Comparison of ENCODE assay signal across 36 cellular contexts in genomic region chr3:3766140-3766539, GRCh38. TPM values are rescaled to one million over a fixed set of nuclear protein-coding genes. Genes with fewer than 3 reads are reported as not detected.
"Had no signal": no experiment of that assay in that cellular context is flagged by ENCODE, and none has a peak within 500 bp of the region (broad histone marks: within the 10 kb centered on the region; RNA-seq: fewer than 3 reads in every experiment).

No MANE protein-coding gene starts in this region.

- FAIRE-seq: astrocyte, TTC549 had no signal

- H3K36me3 ChIP-seq: adrenal gland, brain microvascular endothelial cell, breast epithelium had no signal

- DNase-seq: activated B cell treated with CpG ODN at 0.5 μM for 24 hours; activated CD4-positive, alpha-beta memory T cell treated with anti-CD3 and anti-CD28 coated beads for 36 hours; activated CD4-positive, alpha-beta T cell treated with anti-CD3 and anti-CD28 coated beads for 4 hours; activated CD4-positive, alpha-beta T cell treated with anti-CD3 and anti-CD28 coated beads, Interleukin-2, amount 10 ng/mL, durations not matched to agents 24 days and 14 days; activated CD4-positive, alpha-beta T cell treated with anti-CD3 and anti-CD28 coated beads, Interleukin-2, amount 50 U/mL, for 1 hour; activated CD4-positive, alpha-beta T cell treated with anti-CD3 and anti-CD28 coated beads, Interleukin-2, amount 50 U/mL, for 4 hours; activated CD4-positive, CD25-positive, alpha-beta regulatory T cell treated with anti-CD3 and anti-CD28 coated beads, Interleukin-2, amount 50 U/mL, for 72 hours; activated CD8-positive, alpha-beta memory T cell treated with anti-CD3 and anti-CD28 coated beads, Interleukin-2, amount 50 U/mL, for 4 hours; activated CD8-positive, alpha-beta T cell treated with anti-CD3 and anti-CD28 coated beads for 36 hours; activated effector memory CD4-positive, alpha-beta T cell treated with anti-CD3 and anti-CD28 coated beads, Interleukin-2, amount 50 U/mL, for 16 hours; activated gamma-delta T cell treated with Interleukin-2 at 50 U/mL for 16 hours; activated naive CD4-positive, alpha-beta T cell; activated naive CD4-positive, alpha-beta T cell treated with anti-CD3 and anti-CD28 coated beads for 36 hours; activated naive CD4-positive, alpha-beta T cell treated with anti-CD3 and anti-CD28 coated beads, Interleukin-2, amount 50 U/mL, for 16 hours; activated naive CD8-positive, alpha-beta T cell treated with anti-CD3 and anti-CD28 coated beads for 36 hours; activated T-cell treated with anti-CD3 and anti-CD28 coated beads for 4 hours; activated T-cell treated with anti-CD3 and anti-CD28 coated beads, Interleukin-2, amount 50 U/mL, for 1 hour; activated T-cell treated with anti-CD3 and anti-CD28 coated beads, Interleukin-2, amount 50 U/mL, for 4 hours; activated T-cell treated with anti-CD3 and anti-CD28 coated beads, Interleukin-2, amount 50 U/mL, for 72 hours; adrenal gland; amniotic stem cell; aorta; body of pancreas; brain microvascular endothelial cell; central memory CD4-positive, alpha-beta T cell; T-helper 2 cell; T-helper 9 cell had no signal

- H3K27me3 Mint-ChIP-seq: activated B cell treated with CpG ODN at 0.5 μM for 24 hours; activated CD4-positive, alpha-beta memory T cell treated with anti-CD3 and anti-CD28 coated beads for 36 hours; activated CD4-positive, alpha-beta T cell treated with anti-CD3 and anti-CD28 coated beads, Interleukin-2, amount 10 ng/mL, durations not matched to agents 24 days and 14 days; activated CD8-positive, alpha-beta T cell treated with anti-CD3 and anti-CD28 coated beads for 36 hours; activated naive CD8-positive, alpha-beta T cell treated with anti-CD3 and anti-CD28 coated beads for 36 hours; activated T-helper 17 cell treated with anti-CD3 and anti-CD28 coated beads, Interleukin-2, amount 50 U/mL, for 72 hours had no signal

- H3K4me3 Mint-ChIP-seq: activated B cell treated with CpG ODN at 0.5 μM for 24 hours; activated CD4-positive, alpha-beta memory T cell treated with anti-CD3 and anti-CD28 coated beads for 36 hours; activated CD4-positive, alpha-beta T cell treated with anti-CD3 and anti-CD28 coated beads, Interleukin-2, amount 10 ng/mL, durations not matched to agents 24 days and 14 days; activated CD8-positive, alpha-beta T cell treated with anti-CD3 and anti-CD28 coated beads for 36 hours; activated naive CD4-positive, alpha-beta T cell treated with anti-CD3 and anti-CD28 coated beads for 36 hours; activated naive CD8-positive, alpha-beta T cell treated with anti-CD3 and anti-CD28 coated beads for 36 hours; activated T-cell treated with anti-CD3 and anti-CD28 coated beads, Interleukin-2, amount 50 U/mL, for 4 hours; activated T-cell treated with anti-CD3 and anti-CD28 coated beads, Interleukin-2, amount 50 U/mL, for 72 hours; activated T-helper 1 cell treated with anti-CD3 and anti-CD28 coated beads, Interleukin-12 subunit alpha, Interleukin-12 subunit beta, Interleukin-2, Interleukin-4 antibody, amounts not matched to agents 30 ng/mL and 10 ng/mL and 1 ng/mL, durations not matched to agents 14 hours and 24 hours and 36 hours; activated T-helper 17 cell treated with anti-CD3 and anti-CD28 coated beads, Interleukin-2, amount 50 U/mL, for 72 hours; T-helper 1 cell treated with Interleukin-12 subunit alpha and Interleukin-12 subunit beta and Interleukin-4 antibody, amounts not matched to agents 30 μg/mL and 1 μg/mL, for 36 hours; T-helper 2 cell treated with Interferon-gamma antibody and Interleukin-4, amounts not matched to agents 5 μg/mL and 100 μg/mL, for 36 hours had no signal

- H3K27me3 ChIP-seq: adrenal gland, body of pancreas, brain microvascular endothelial cell, breast epithelium had no signal

- H3K9me3 Mint-ChIP-seq: activated B cell treated with CpG ODN at 0.5 μM for 24 hours; activated CD4-positive, alpha-beta memory T cell treated with anti-CD3 and anti-CD28 coated beads for 36 hours; activated CD4-positive, alpha-beta T cell treated with anti-CD3 and anti-CD28 coated beads, Interleukin-2, amount 10 ng/mL, durations not matched to agents 24 days and 14 days; activated CD8-positive, alpha-beta T cell treated with anti-CD3 and anti-CD28 coated beads for 36 hours; activated naive CD4-positive, alpha-beta T cell treated with anti-CD3 and anti-CD28 coated beads for 36 hours; activated naive CD4-positive, alpha-beta T cell treated with anti-CD3 and anti-CD28 coated beads, Interleukin-2, amount 50 U/mL, for 72 hours; activated naive CD8-positive, alpha-beta T cell treated with anti-CD3 and anti-CD28 coated beads for 36 hours; activated T-cell treated with anti-CD3 and anti-CD28 coated beads, Interleukin-2, amount 50 U/mL, for 4 hours; activated T-cell treated with anti-CD3 and anti-CD28 coated beads, Interleukin-2, amount 50 U/mL, for 72 hours; activated T-helper 1 cell treated with anti-CD3 and anti-CD28 coated beads, Interleukin-12 subunit alpha, Interleukin-12 subunit beta, Interleukin-2, Interleukin-4 antibody, amounts not matched to agents 30 ng/mL and 10 ng/mL and 1 ng/mL, durations not matched to agents 14 hours and 24 hours and 36 hours; activated T-helper 17 cell treated with anti-CD3 and anti-CD28 coated beads, Interleukin-2, amount 50 U/mL, for 72 hours; T-helper 1 cell treated with Interleukin-12 subunit alpha and Interleukin-12 subunit beta and Interleukin-4 antibody, amounts not matched to agents 30 μg/mL and 1 μg/mL, for 36 hours; T-helper 2 cell treated with Interferon-gamma antibody and Interleukin-4, amounts not matched to agents 5 μg/mL and 100 μg/mL, for 36 hours had no signal

- H3K4me1 Mint-ChIP-seq: activated B cell treated with CpG ODN at 0.5 μM for 24 hours; activated CD4-positive, alpha-beta T cell treated with anti-CD3 and anti-CD28 coated beads, Interleukin-2, amount 10 ng/mL, durations not matched to agents 24 days and 14 days; activated naive CD8-positive, alpha-beta T cell treated with anti-CD3 and anti-CD28 coated beads for 36 hours; activated T-helper 17 cell treated with anti-CD3 and anti-CD28 coated beads, Interleukin-2, amount 50 U/mL, for 72 hours had no signal

- H3K27ac Mint-ChIP-seq: activated B cell treated with CpG ODN at 0.5 μM for 24 hours; activated CD4-positive, alpha-beta memory T cell treated with anti-CD3 and anti-CD28 coated beads for 36 hours; activated CD4-positive, alpha-beta T cell treated with anti-CD3 and anti-CD28 coated beads, Interleukin-2, amount 10 ng/mL, durations not matched to agents 24 days and 14 days; activated CD8-positive, alpha-beta T cell treated with anti-CD3 and anti-CD28 coated beads for 36 hours; activated naive CD4-positive, alpha-beta T cell treated with anti-CD3 and anti-CD28 coated beads for 36 hours; activated naive CD4-positive, alpha-beta T cell treated with anti-CD3 and anti-CD28 coated beads, Interleukin-2, amount 50 U/mL, for 72 hours; activated naive CD8-positive, alpha-beta T cell treated with anti-CD3 and anti-CD28 coated beads for 36 hours; activated T-cell treated with anti-CD3 and anti-CD28 coated beads, Interleukin-2, amount 50 U/mL, for 72 hours; activated T-helper 1 cell treated with anti-CD3 and anti-CD28 coated beads, Interleukin-12 subunit alpha, Interleukin-12 subunit beta, Interleukin-2, Interleukin-4 antibody, amounts not matched to agents 30 ng/mL and 10 ng/mL and 1 ng/mL, durations not matched to agents 14 hours and 24 hours and 36 hours; activated T-helper 17 cell treated with anti-CD3 and anti-CD28 coated beads, Interleukin-2, amount 50 U/mL, for 72 hours; T-helper 1 cell treated with Interleukin-12 subunit alpha and Interleukin-12 subunit beta and Interleukin-4 antibody, amounts not matched to agents 30 μg/mL and 1 μg/mL, for 36 hours; T-helper 2 cell treated with Interferon-gamma antibody and Interleukin-4, amounts not matched to agents 5 μg/mL and 100 μg/mL, for 36 hours had no signal

- H3K27ac ChIP-seq: adrenal gland, body of pancreas, brain microvascular endothelial cell, breast epithelium, VCaP had no signal

- H3K9me3 ChIP-seq: adrenal gland, body of pancreas, breast epithelium had no signal

- H3K36me3 Mint-ChIP-seq: activated CD4-positive, alpha-beta memory T cell treated with anti-CD3 and anti-CD28 coated beads for 36 hours; activated naive CD4-positive, alpha-beta T cell treated with anti-CD3 and anti-CD28 coated beads, Interleukin-2, amount 50 U/mL, for 72 hours had no signal

- ATAC-seq: activated CD8-positive, alpha-beta T cell treated with anti-CD3 and anti-CD28 coated beads for 36 hours; activated naive CD4-positive, alpha-beta T cell treated with anti-CD3 and anti-CD28 coated beads, Interleukin-2, amount 50 U/mL, for 72 hours; activated T-cell treated with anti-CD3 and anti-CD28 coated beads, Interleukin-2, amount 50 U/mL, for 4 hours; activated T-cell treated with anti-CD3 and anti-CD28 coated beads, Interleukin-2, amount 50 U/mL, for 72 hours; activated T-helper 17 cell treated with anti-CD3 and anti-CD28 coated beads, Interleukin-2, amount 50 U/mL, for 72 hours; body of pancreas had no signal

- H3K4me1 ChIP-seq: adrenal gland, body of pancreas, breast epithelium had no signal

- H3K4me3 ChIP-seq: adrenal gland, body of pancreas, breast epithelium had no signal

RNA-seq across cellular contexts. Expression of gene LRRN1, which starts 33.1 kb away (rescaled TPM):
- total RNA-seq: activated T-helper 1 cell treated with anti-CD3 and anti-CD28 coated beads, Interleukin-12 subunit alpha, Interleukin-12 subunit beta, Interleukin-2, Interleukin-4 antibody, amounts not matched to agents 30 ng/mL and 10 ng/mL and 1 ng/mL, durations not matched to agents 14 hours and 24 hours and 36 hours; activated T-helper 17 cell treated with anti-CD3 and anti-CD28 coated beads, Interleukin-2, amount 50 U/mL, for 72 hours had no signal
